Comparison of ENCODE assay signal across 22 cellular contexts in the genomic region with DNA sequence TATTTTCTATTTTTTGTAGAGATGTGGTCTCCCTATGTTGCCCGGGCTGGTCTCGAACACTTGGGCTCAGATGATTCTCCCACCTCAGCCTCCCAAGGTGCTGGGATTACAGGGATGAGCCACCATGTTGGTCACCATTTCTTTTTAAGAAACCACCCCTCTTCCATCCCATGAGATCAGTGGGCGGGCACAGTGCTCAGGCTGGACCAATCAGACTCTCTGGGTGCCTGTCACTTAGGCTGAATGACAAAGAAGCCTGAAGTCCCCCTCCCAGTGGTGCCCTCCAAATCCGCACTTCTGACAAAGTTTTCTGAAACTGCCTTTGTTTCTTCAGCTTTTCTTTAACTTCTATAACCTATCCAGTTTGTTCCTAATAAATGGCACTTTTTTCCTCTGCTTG. TPM values are rescaled to one million over a fixed set of nuclear protein-coding genes. Genes with fewer than 3 reads are reported as not detected.
A peak's percentile ranks its signal among the peaks of the same experiment; 100 is the strongest.
DNase-seq lines count a peak whose midpoint lies in the region; ATAC-seq, FAIRE-seq and TF ChIP-seq lines count a peak whose summit lies in the region.
"Had no signal": no experiment of that assay in that cellular context is flagged by ENCODE, and none has a peak within 500 bp of the region (broad histone marks: within the 10 kb centered on the region; RNA-seq: fewer than 3 reads in every experiment).

No MANE protein-coding gene starts in this region.

- no peaks in the 10 kb centered on the region for H4K20me1 ChIP-seq in mammary epithelial cell (ENCODE audit: insufficient read depth, low read length)

- no peak for DNase-seq in mammary epithelial cell
- no peak for DNase-seq in breast epithelium (ENCODE audit: low spot score in 2 of 2)
- peak; percentile 62 for DNase-seq in WTC11 (ENCODE audit: low spot score)
- DNase-seq in islet precursor cell, result peak; percentile 47
- DNase-seq in neuronal stem cell (ENCODE audit: low spot score), result no peak
- DNase-seq in sigmoid colon, result no peak
- DNase-seq in urothelium cell line (ENCODE audit: low spot score), result no peak
- DNase-seq in activated T-cell treated with anti-CD3 and anti-CD28 coated beads, Interleukin-2, amount 50 U/mL, for 48 hours, result no peak
- DNase-seq: activated T-cell treated with anti-CD3 and anti-CD28 coated beads, Interleukin-2, amount 50 U/mL, for 72 hours; central memory CD4-positive, alpha-beta T cell; EL; KBM-7; NCI-H1436 treated with DMSO at 0.1 percent for 48 hours; stimulated activated naive B cell treated with anti-CD40 and anti-IgM and Interleukin-4, amounts not matched to agents 10 μg/mL and 1 μg/mL and 100 μg/mL, for 72 hours; tibial artery had no signal

- BruUV-seq in mammary epithelial cell (replicated peaks; lab: Mats Ljungman, UMichigan), result no TSS peak

- no peak overlapping the region for H3K23ac ChIP-seq in neuronal stem cell (ENCODE audit: low read depth, low read length, poor library complexity)

- intact Hi-C loops in mammary epithelial cell (cut with micrococcal nuclease) (loop anchor here (2.0 kb wide), 1 partner anchor 50 kb away; no protein-coding TSS in a partner anchor), breast epithelium (cut with DNase I; ENCODE audit: low total_unique reads) (no loop called here), sigmoid colon (cut with DNase I) (no loop called here)

- H3K36me3 ChIP-seq in mammary epithelial cell (ENCODE audit: insufficient read depth, low read length) (no peaks in the 10 kb centered on the region), breast epithelium (no peaks in the 10 kb centered on the region), neuronal stem cell (replicated peaks in 1 of 2; ENCODE audit: control insufficient read depth in 2 of 2, insufficient read depth in 2 of 2, low read length in 2 of 2) (no peaks in the 10 kb centered on the region), sigmoid colon (no peaks in the 10 kb centered on the region)
- H3K36me3 ChIP-seq: ascending aorta, HAP-1, tibial artery had no signal

- no peaks in the 10 kb centered on the region for H3K27me3 Mint-ChIP-seq in WTC11 (ENCODE audit: low read depth)

- H3K9me3 ChIP-seq in mammary epithelial cell (replicated peaks; ENCODE audit: insufficient read depth, low read length), result peaks cover 8% of the 10 kb centered on the region
- H3K9me3 ChIP-seq in breast epithelium, result no peaks in the 10 kb centered on the region
- H3K9me3 ChIP-seq in neuronal stem cell (replicated peaks in 1 of 2; ENCODE audit: control insufficient read depth in 2 of 2, insufficient read depth in 1 of 2, low read depth in 1 of 2, low read length in 2 of 2), result peaks cover 4 to 7% of the 10 kb centered on the region in 2 donors
- H3K9me3 ChIP-seq in sigmoid colon, result peaks cover 0 to 6% (median 0%) of the 10 kb centered on the region in 4 donors
- H3K9me3 ChIP-seq: ascending aorta, tibial artery had no signal

- H3K79me2 ChIP-seq in mammary epithelial cell (ENCODE audit: insufficient read depth, low read length), result no peaks in the 10 kb centered on the region

- TF ChIP-seq POLR2A in breast epithelium (IDR thresholded peaks at IDR 0.05) (no peak), sigmoid colon (IDR thresholded peaks at IDR 0.05) (no peak)

- POLR2A ChIA-PET in WTC11 (lab: Charles Lee), result no interaction called here

- H3K79me1 ChIP-seq in neuronal stem cell (ENCODE audit: low read depth, low read length), result no peaks in the 10 kb centered on the region

- no peak overlapping the region for H3K4me3 ChIP-seq in mammary epithelial cell (replicated peaks in 1 of 3; ENCODE audit: insufficient read depth in 1 of 3, low read depth in 2 of 3, low read length in 3 of 3)
- H3K4me3 ChIP-seq in breast epithelium, result no peak overlapping the region
- H3K4me3 ChIP-seq in neuronal stem cell (ENCODE audit: low read length in 2 of 2), result no peak overlapping the region
- no peak overlapping the region for H3K4me3 ChIP-seq in sigmoid colon
- H3K4me3 ChIP-seq: A549, ascending aorta, HAP-1, neural progenitor cell, tibial artery had no signal

- H3K36me3 Mint-ChIP-seq in WTC11, result peaks cover 9% of the 10 kb centered on the region
- H3K36me3 Mint-ChIP-seq: activated naive CD4-positive, alpha-beta T cell treated with anti-CD3 and anti-CD28 coated beads, Interleukin-2, amount 50 U/mL, for 72 hours; stimulated activated naive B cell treated with anti-CD40 and anti-IgM and Interleukin-4, amounts not matched to agents 10 μg/mL and 1 μg/mL and 100 μg/mL, for 72 hours had no signal

- no peak overlapping the region for H3K4me3 Mint-ChIP-seq in WTC11
- H3K4me3 Mint-ChIP-seq: activated T-cell treated with anti-CD3 and anti-CD28 coated beads, Interleukin-2, amount 50 U/mL, for 72 hours; neural progenitor cell; stimulated activated naive B cell treated with anti-CD40 and anti-IgM and Interleukin-4, amounts not matched to agents 10 μg/mL and 1 μg/mL and 100 μg/mL, for 72 hours had no signal

- no peak overlapping the region for H3K27ac Mint-ChIP-seq in WTC11
- H3K27ac Mint-ChIP-seq: activated T-cell treated with anti-CD3 and anti-CD28 coated beads, Interleukin-2, amount 50 U/mL, for 72 hours; neural progenitor cell; progenitor cell of endocrine pancreas; stimulated activated naive B cell treated with anti-CD40 and anti-IgM and Interleukin-4, amounts not matched to agents 10 μg/mL and 1 μg/mL and 100 μg/mL, for 72 hours had no signal

- H3K27ac ChIP-seq in mammary epithelial cell (ENCODE audit: insufficient read depth, low read depth, low read length) (peak overlapping the region; percentile 68), breast epithelium (no peak overlapping the region), neuronal stem cell (replicated peaks; ENCODE audit: low read length) (no peak overlapping the region), sigmoid colon (no peak overlapping the region)
- H3K27ac ChIP-seq: A549, ascending aorta, foreskin keratinocyte, neural progenitor cell, tibial artery had no signal

- H3K4me1 Mint-ChIP-seq in WTC11, result peaks cover 51% of the 10 kb centered on the region
- H3K4me1 Mint-ChIP-seq: stimulated activated naive B cell treated with anti-CD40 and anti-IgM and Interleukin-4, amounts not matched to agents 10 μg/mL and 1 μg/mL and 100 μg/mL, for 72 hours had no signal

- TF ChIP-seq CTCF in mammary epithelial cell (conservative IDR thresholded peaks at IDR 0.05 in 1 of 2, IDR thresholded peaks at IDR 0.05 in 1 of 2; ENCODE audit: extremely low read depth in 1 of 2, insufficient read depth in 1 of 2, low read depth in 1 of 2, low read length in 2 of 2) (no peak), breast epithelium (IDR thresholded peaks at IDR 0.05) (no peak), WTC11 (IDR thresholded peaks at IDR 0.05) (no peak), sigmoid colon (IDR thresholded peaks at IDR 0.05) (no peak)

- no peak for TF ChIP-seq EP300 in sigmoid colon (IDR thresholded peaks at IDR 0.05)

- H2BK12ac ChIP-seq in neuronal stem cell (ENCODE audit: low read length), result no peak overlapping the region

- WGBS in mammary epithelial cell (ENCODE audit: low coverage, missing lambda C conversion rate), result 96% methylated on average over 4 of the region's 4 CpGs
- no CpG with 5 or more reads among the region's 4 CpGs for WGBS in neuronal stem cell (ENCODE audit: extremely low coverage in 2 of 2, insufficient read length in 2 of 2, insufficient replicate concordance in 1 of 2), 2 donors
- 93 to 97% methylated on average over 4 of the region's 4 CpGs for WGBS in sigmoid colon, 2 donors

- no peak overlapping the region for H3K4ac ChIP-seq in neuronal stem cell (ENCODE audit: low read length)

- H3K9me3 Mint-ChIP-seq in WTC11, result peaks cover 16% of the 10 kb centered on the region

- no peak overlapping the region for H3K14ac ChIP-seq in neuronal stem cell (ENCODE audit: low read length)

- H2AFZ ChIP-seq in mammary epithelial cell (ENCODE audit: low read depth, low read length) (peak overlapping the region; percentile 46), neuronal stem cell (ENCODE audit: low read length) (no peak overlapping the region)
- H2AFZ ChIP-seq: neural progenitor cell had no signal

- H4K8ac ChIP-seq in neuronal stem cell (ENCODE audit: low read depth, low read length), result no peak overlapping the region

- H2AK5ac ChIP-seq in neuronal stem cell (ENCODE audit: low read depth, low read length), result no peak overlapping the region

- no peak for FAIRE-seq in urothelium cell line (lab: Jason Lieb, UNC)

- no peak overlapping the region for H2BK15ac ChIP-seq in neuronal stem cell (ENCODE audit: low read length)

- in situ Hi-C loops in mammary epithelial cell (cut with MboI; ENCODE audit: low sequenced_read_pairs in 2 of 2), result no loop called here

- H4K91ac ChIP-seq in neuronal stem cell (ENCODE audit: low read depth, low read length, poor library complexity), result no peak overlapping the region

- CTCF ChIA-PET in mammary epithelial cell (lab: Charles Lee; ENCODE audit: low non-redundant PET) (no interaction called here), WTC11 (lab: Charles Lee) (no interaction called here)

- no peak overlapping the region for H3K9ac ChIP-seq in mammary epithelial cell (ENCODE audit: insufficient read depth, low read length)
- H3K9ac ChIP-seq in neuronal stem cell (ENCODE audit: low read depth, low read length, poor library complexity), result no peak overlapping the region
- H3K9ac ChIP-seq: neural progenitor cell had no signal

- peak; percentile 78 for ATAC-seq in WTC11
- ATAC-seq: activated T-cell treated with anti-CD3 and anti-CD28 coated beads, Interleukin-2, amount 50 U/mL, for 72 hours; stimulated activated naive B cell treated with anti-CD40 and anti-IgM and Interleukin-4, amounts not matched to agents 10 μg/mL and 1 μg/mL and 100 μg/mL, for 72 hours had no signal

- H3K27me3 ChIP-seq in mammary epithelial cell (ENCODE audit: insufficient read depth, low read length), result no peaks in the 10 kb centered on the region
- H3K27me3 ChIP-seq in breast epithelium, result no peaks in the 10 kb centered on the region
- H3K27me3 ChIP-seq in neuronal stem cell (ENCODE audit: control insufficient read depth in 3 of 3, insufficient read depth in 3 of 3, low read depth in 1 of 3, low read length in 3 of 3), result no peaks in the 10 kb centered on the region
- no peaks in the 10 kb centered on the region for H3K27me3 ChIP-seq in sigmoid colon
- H3K27me3 ChIP-seq: ascending aorta, foreskin keratinocyte, neural progenitor cell, tibial artery had no signal

- H2BK5ac ChIP-seq in neuronal stem cell (ENCODE audit: low read length), result no peak overlapping the region

- no peak overlapping the region for H2BK120ac ChIP-seq in neuronal stem cell (ENCODE audit: low read depth, low read length)

- peaks cover 25% of the 10 kb centered on the region for H3K4me1 ChIP-seq in mammary epithelial cell (ENCODE audit: insufficient read depth, low read length)
- no peaks in the 10 kb centered on the region for H3K4me1 ChIP-seq in breast epithelium
- H3K4me1 ChIP-seq in neuronal stem cell (ENCODE audit: control insufficient read depth in 2 of 2, insufficient read depth in 1 of 2, low read depth in 1 of 2, low read length in 2 of 2), result peaks cover 6 to 7% of the 10 kb centered on the region in 2 donors
- no peaks in the 10 kb centered on the region for H3K4me1 ChIP-seq in sigmoid colon
- H3K4me1 ChIP-seq: A549, ascending aorta, HAP-1, tibial artery had no signal

- H3K18ac ChIP-seq in neuronal stem cell (ENCODE audit: low read length), result no peak overlapping the region

- dilution Hi-C loops in mammary epithelial cell (cut with HindIII; ENCODE audit: low sequenced_read_pairs), result no loop called here

- H3K4me2 ChIP-seq in mammary epithelial cell (ENCODE audit: insufficient read depth, low read depth, low read length), result no peak overlapping the region
- no peak overlapping the region for H3K4me2 ChIP-seq in neuronal stem cell (ENCODE audit: insufficient read depth, low read length, poor library complexity, severe bottlenecking)
- H3K4me2 ChIP-seq: A549, neural progenitor cell had no signal

RNA-seq across cellular contexts. Expression of gene CALM1, which starts 48.2 kb away (rescaled TPM):
- total RNA-seq in mammary epithelial cell (100 to 1,000 TPM; 285 to 340 TPM), breast epithelium (100 to 1,000 TPM; 186 to 332 (median 237) TPM), WTC11 (2021) (338 to 373 TPM (median 350 TPM) in 3 replicates), sigmoid colon (100 to 1,000 TPM; 647 to 889 (median 818) TPM)
- polyA plus RNA-seq in mammary epithelial cell (607 TPM), sigmoid colon (100 to 1,000 TPM; 404 to 722 (median 541) TPM)
- polyA minus RNA-seq in mammary epithelial cell, result 279 TPM
- polyA plus RNA-seq in neuronal stem cell (2013, experiment 1 of 2), result 396 TPM
- polyA plus RNA-seq in neuronal stem cell (2013, experiment 2 of 2), result 424 TPM

Comparison
In these comparisons a context has a peak if more than half of its experiments do, and no peak if none do; other contexts are left out.
1. DNase-seq: peak in WTC11 (single experiment) and islet precursor cell (single experiment); none in mammary epithelial cell (single experiment), breast epithelium (0 of 2), neuronal stem cell (single experiment), sigmoid colon (single experiment), urothelium cell line (single experiment) and activated T-cell treated with anti-CD3 and anti-CD28 coated beads, Interleukin-2, amount 50 U/mL, for 48 hours (0 of 2).